7 cellular contexts compared by ENCODE assay signal in genomic region chr5:41636605-41637004, GRCh38.
DNase-seq lines count a peak whose midpoint lies in the region; ATAC-seq and TF ChIP-seq lines count a peak whose summit lies in the region.

No MANE protein-coding gene starts in this region.

- peak; percentile 52 for TF ChIP-seq CTCF in fibroblast of pulmonary artery (IDR thresholded peaks at IDR 0.05; ENCODE audit: low read length, missing control alignments)

- H3K27ac Mint-ChIP-seq in activated CD8-positive, alpha-beta T cell treated with anti-CD3 and anti-CD28 coated beads, Interleukin-2, amount 10 ng/mL, durations not matched to agents 7 days and 5 days: no peak overlapping the region
- H3K27ac Mint-ChIP-seq in natural killer cell treated with Interleukin-12 subunit alpha and Interleukin-12 subunit beta and Interleukin-15 and Interleukin-18, amount 100 ng/mL, for 72 hours: no peak overlapping the region

- ATAC-seq in GM18505 (IDR thresholded peaks at IDR 0.05; ENCODE audit: unreplicated experiment) (peak; percentile 88), HG02588 (IDR thresholded peaks at IDR 0.05; ENCODE audit: unreplicated experiment) (peak; percentile 70)
- ATAC-seq in activated CD8-positive, alpha-beta T cell treated with anti-CD3 and anti-CD28 coated beads, Interleukin-2, amount 10 ng/mL, durations not matched to agents 7 days and 5 days: no peak
- no peak for ATAC-seq in natural killer cell treated with Interleukin-12 subunit alpha and Interleukin-12 subunit beta and Interleukin-15 and Interleukin-18, amount 100 ng/mL, for 72 hours

- H3K36me3 Mint-ChIP-seq in activated CD8-positive, alpha-beta T cell treated with anti-CD3 and anti-CD28 coated beads, Interleukin-2, amount 10 ng/mL, durations not matched to agents 7 days and 5 days (ENCODE audit: low read depth): no peaks in the 10 kb centered on the region
- H3K36me3 Mint-ChIP-seq in natural killer cell treated with Interleukin-12 subunit alpha and Interleukin-12 subunit beta and Interleukin-15 and Interleukin-18, amount 100 ng/mL, for 72 hours: no peaks in the 10 kb centered on the region

- no peaks in the 10 kb centered on the region for H3K27me3 Mint-ChIP-seq in activated CD8-positive, alpha-beta T cell treated with anti-CD3 and anti-CD28 coated beads, Interleukin-2, amount 10 ng/mL, durations not matched to agents 7 days and 5 days (ENCODE audit: low read depth)
- peaks cover 0 to 16% of the 10 kb centered on the region in 2 donors for H3K27me3 Mint-ChIP-seq in natural killer cell treated with Interleukin-12 subunit alpha and Interleukin-12 subunit beta and Interleukin-15 and Interleukin-18, amount 100 ng/mL, for 72 hours

- no peak overlapping the region for H3K4me3 Mint-ChIP-seq in activated CD8-positive, alpha-beta T cell treated with anti-CD3 and anti-CD28 coated beads, Interleukin-2, amount 10 ng/mL, durations not matched to agents 7 days and 5 days
- no peak overlapping the region for H3K4me3 Mint-ChIP-seq in natural killer cell treated with Interleukin-12 subunit alpha and Interleukin-12 subunit beta and Interleukin-15 and Interleukin-18, amount 100 ng/mL, for 72 hours

- POLR2A ChIA-PET in activated CD8-positive, alpha-beta T cell treated with anti-CD3 and anti-CD28 coated beads, Interleukin-2, amount 10 ng/mL, durations not matched to agents 7 days and 5 days (lab: Charles Lee): no interaction called here

- peak; percentile 5 for DNase-seq in NCI-H2107 (lab: John Stamatoyannopoulos, UW)
- peak; percentile 43 for DNase-seq in fibroblast of pulmonary artery (ENCODE audit: low read depth)
- DNase-seq in activated CD8-positive, alpha-beta T cell treated with anti-CD3 and anti-CD28 coated beads, Interleukin-2, amount 10 ng/mL, durations not matched to agents 7 days and 5 days: no peak
- no peak for DNase-seq in natural killer cell treated with Interleukin-12 subunit alpha and Interleukin-12 subunit beta and Interleukin-15 and Interleukin-18, amount 100 ng/mL, for 72 hours (ENCODE audit: low spot score)
- DNase-seq in NCI-H2081 treated with DMSO at 0.1 percent for 48 hours (lab: John Stamatoyannopoulos, UW): no peak

- H3K4me1 Mint-ChIP-seq in activated CD8-positive, alpha-beta T cell treated with anti-CD3 and anti-CD28 coated beads, Interleukin-2, amount 10 ng/mL, durations not matched to agents 7 days and 5 days (ENCODE audit: low read depth): no peaks in the 10 kb centered on the region
- H3K4me1 Mint-ChIP-seq in natural killer cell treated with Interleukin-12 subunit alpha and Interleukin-12 subunit beta and Interleukin-15 and Interleukin-18, amount 100 ng/mL, for 72 hours (ENCODE audit: low read depth in 2 of 2): no peaks in the 10 kb centered on the region

- no peak for TF ChIP-seq POLR2A in GM18505 (IDR thresholded peaks at IDR 0.05; ENCODE audit: borderline replicate concordance, extremely low read depth, insufficient read depth, insufficient read length)

- CTCF ChIA-PET in activated CD8-positive, alpha-beta T cell treated with anti-CD3 and anti-CD28 coated beads, Interleukin-2, amount 10 ng/mL, durations not matched to agents 7 days and 5 days (lab: Charles Lee): no interaction called here

- H3K9me3 Mint-ChIP-seq in activated CD8-positive, alpha-beta T cell treated with anti-CD3 and anti-CD28 coated beads, Interleukin-2, amount 10 ng/mL, durations not matched to agents 7 days and 5 days (ENCODE audit: insufficient read depth): no peaks in the 10 kb centered on the region
- peaks cover 2% of the 10 kb centered on the region for H3K9me3 Mint-ChIP-seq in natural killer cell treated with Interleukin-12 subunit alpha and Interleukin-12 subunit beta and Interleukin-15 and Interleukin-18, amount 100 ng/mL, for 72 hours

- no peak overlapping the region for H3K4me3 ChIP-seq in fibroblast of pulmonary artery (replicated peaks; ENCODE audit: low read depth, low read length)

Comparison
In these comparisons a context has a peak if more than half of its experiments do, and no peak if none do; other contexts are left out.
1. ATAC-seq: peak in GM18505 (single experiment) and HG02588 (single experiment); none in activated CD8-positive, alpha-beta T cell treated with anti-CD3 and anti-CD28 coated beads, Interleukin-2, amount 10 ng/mL, durations not matched to agents 7 days and 5 days (single experiment) and natural killer cell treated with Interleukin-12 subunit alpha and Interleukin-12 subunit beta and Interleukin-15 and Interleukin-18, amount 100 ng/mL, for 72 hours (0 of 2).
2. DNase-seq: peak in NCI-H2107 (single experiment) and fibroblast of pulmonary artery (single experiment); none in activated CD8-positive, alpha-beta T cell treated with anti-CD3 and anti-CD28 coated beads, Interleukin-2, amount 10 ng/mL, durations not matched to agents 7 days and 5 days (single experiment), natural killer cell treated with Interleukin-12 subunit alpha and Interleukin-12 subunit beta and Interleukin-15 and Interleukin-18, amount 100 ng/mL, for 72 hours (single experiment) and NCI-H2081 treated with DMSO at 0.1 percent for 48 hours (single experiment).